ENCODE assay signal across 25 cellular contexts in genomic region chr20:34145280-34145819, GRCh38. TPM values are rescaled to one million over a fixed set of nuclear protein-coding genes. Genes with fewer than 3 reads are reported as not detected.
DNase-seq lines count a peak whose midpoint lies in the region; ATAC-seq, FAIRE-seq and TF ChIP-seq lines count a peak whose summit lies in the region.
"Had no signal": no experiment of that assay in that cellular context is flagged by ENCODE, and none has a peak within 500 bp of the region (broad histone marks: within the 10 kb centered on the region; RNA-seq: fewer than 3 reads in every experiment).

No MANE protein-coding gene starts in this region.

- no peak overlapping the region for H3K4me3 Mint-ChIP-seq in stimulated activated memory B cell treated with anti-CD40 and anti-IgM and Interleukin-4, amounts not matched to agents 10 μg/mL and 1 μg/mL and 100 μg/mL, for 72 hours
- H3K4me3 Mint-ChIP-seq: CD14-positive monocyte; CD4-positive, alpha-beta T cell; CD8-positive, alpha-beta memory T cell; GM23338; HFFc6 had no signal

- peak; percentile 11 for DNase-seq in GM12865 (ENCODE audit: low read depth)
- DNase-seq in GM12878 (ENCODE audit: low read depth, low spot score): peak; percentile 3
- DNase-seq in G401 (ENCODE audit: low spot score): no peak
- DNase-seq in NCI-H1092 (lab: John Stamatoyannopoulos, UW): no peak
- DNase-seq: 8988T; ACHN; AML-193; BE2C; CD4-positive, alpha-beta T cell; CD8-positive, alpha-beta memory T cell; DMS 273 treated with DMSO at 0.1 percent for 48 hours; DMS79; HFFc6 had no signal

- no peak overlapping the region for H3K9ac ChIP-seq in GM12878 (ENCODE audit: control insufficient read depth, insufficient read depth, low read length)
- H3K9ac ChIP-seq: BLaER1 treated with 17β-estradiol and CSF1 and Interleukin-3, amounts not matched to agents 10 nM and 100 nM had no signal

- TF ChIP-seq RAD21 in GM12878 (IDR thresholded peaks at IDR 0.05; ENCODE audit: insufficient read depth, low read depth, low read length): no peak

- no peaks in the 10 kb centered on the region for H3K9me3 Mint-ChIP-seq in stimulated activated memory B cell treated with anti-CD40 and anti-IgM and Interleukin-4, amounts not matched to agents 10 μg/mL and 1 μg/mL and 100 μg/mL, for 72 hours
- H3K9me3 Mint-ChIP-seq: CD14-positive monocyte; CD4-positive, alpha-beta T cell; CD8-positive, alpha-beta memory T cell; GM23338; HFFc6 had no signal

- H3K27me3 ChIP-seq in GM12878 (replicated peaks in 1 of 2; ENCODE audit: control insufficient read depth in 2 of 2, insufficient read depth in 2 of 2, low read length in 1 of 2): no peaks in the 10 kb centered on the region
- H3K27me3 ChIP-seq: BE2C; BLaER1 treated with 17β-estradiol and CSF1 and Interleukin-3, amounts not matched to agents 10 nM and 100 nM had no signal

- no peaks in the 10 kb centered on the region for H4K20me1 ChIP-seq in GM12878 (ENCODE audit: control insufficient read depth, insufficient read depth)
- H4K20me1 ChIP-seq: BLaER1 treated with 17β-estradiol and CSF1 and Interleukin-3, amounts not matched to agents 10 nM and 100 nM had no signal

- no peaks in the 10 kb centered on the region for H3K4me1 ChIP-seq in GM12878 (ENCODE audit: control insufficient read depth, insufficient read depth, low read length)
- H3K4me1 ChIP-seq: A549; BE2C; BLaER1 treated with 17β-estradiol and CSF1 and Interleukin-3, amounts not matched to agents 10 nM and 100 nM; HAP-1 had no signal

- no peaks in the 10 kb centered on the region for H3K79me2 ChIP-seq in GM12878 (ENCODE audit: control insufficient read depth, insufficient read depth, low read length)

- ATAC-seq in GM12878: peak; percentile 50; the same call in 2 of the 3 replicates
- ATAC-seq in stimulated activated memory B cell treated with anti-CD40 and anti-IgM and Interleukin-4, amounts not matched to agents 10 μg/mL and 1 μg/mL and 100 μg/mL, for 72 hours: peak; percentile 51
- ATAC-seq in HG03095 (IDR thresholded peaks at IDR 0.05; ENCODE audit: unreplicated experiment): no peak
- ATAC-seq: A549, GM23338 had no signal

- H3K27ac ChIP-seq in GM12878 (ENCODE audit: control insufficient read depth, insufficient read depth): no peak overlapping the region
- H3K27ac ChIP-seq: A549; BLaER1 treated with 17β-estradiol and CSF1 and Interleukin-3, amounts not matched to agents 10 nM and 100 nM had no signal

- POLR2A ChIA-PET in GM12878 (lab: Charles Lee): no interaction called here

- H3K4me3 ChIP-seq in GM12865 (ENCODE audit: low read depth, low read length) (no peak overlapping the region), GM12878 (no peak overlapping the region)
- H3K4me3 ChIP-seq: A549; BLaER1 treated with 17β-estradiol and CSF1 and Interleukin-3, amounts not matched to agents 10 nM and 100 nM; GM23338; HAP-1 had no signal

- TF ChIP-seq CTCF in GM12865 (IDR thresholded peaks at IDR 0.05; ENCODE audit: insufficient read depth, low read depth, low read length, missing control alignments) (no peak), GM12878 (IDR thresholded peaks at IDR 0.05 in 2 of 3, conservative IDR thresholded peaks at IDR 0.05 in 1 of 3; ENCODE audit: control insufficient read depth in 2 of 3, extremely low read depth in 1 of 3, insufficient read depth in 1 of 3, low read depth in 3 of 3, low read length in 3 of 3) (no peak)

- no peak for TF ChIP-seq POLR2A in GM12878 (IDR thresholded peaks at IDR 0.05; ENCODE audit: low read depth, low read length)

- RAD21 ChIA-PET in GM12878 (lab: Charles Lee; ENCODE audit: unreplicated experiment): no interaction called here

- intact Hi-C loops in GM12878 (cut with micrococcal nuclease; ENCODE audit: unreplicated experiment): no loop called here

- H3K4me2 ChIP-seq in GM12878 (ENCODE audit: control insufficient read depth, insufficient read depth): no peak overlapping the region
- H3K4me2 ChIP-seq: A549; BLaER1 treated with 17β-estradiol and CSF1 and Interleukin-3, amounts not matched to agents 10 nM and 100 nM; GM23338 had no signal

- H2AFZ ChIP-seq in GM12878 (ENCODE audit: control insufficient read depth, low read depth, low read length): no peak overlapping the region
- H2AFZ ChIP-seq: GM23338 had no signal

- H3K27me3 Mint-ChIP-seq in stimulated activated memory B cell treated with anti-CD40 and anti-IgM and Interleukin-4, amounts not matched to agents 10 μg/mL and 1 μg/mL and 100 μg/mL, for 72 hours: peaks cover 19% of the 10 kb centered on the region
- H3K27me3 Mint-ChIP-seq: CD4-positive, alpha-beta T cell had no signal

- CTCF ChIA-PET in GM12878 (lab: Yijun Ruan, JAX): no interaction called here

- no peaks in the 10 kb centered on the region for H3K36me3 Mint-ChIP-seq in stimulated activated memory B cell treated with anti-CD40 and anti-IgM and Interleukin-4, amounts not matched to agents 10 μg/mL and 1 μg/mL and 100 μg/mL, for 72 hours
- H3K36me3 Mint-ChIP-seq: CD14-positive monocyte; CD8-positive, alpha-beta memory T cell had no signal

- no peak for TF ChIP-seq EP300 in GM12878 (IDR thresholded peaks at IDR 0.05; ENCODE audit: borderline replicate concordance in 1 of 2, control insufficient read depth in 1 of 2, low read depth in 2 of 2, low read length in 2 of 2)

- in situ Hi-C loops in GM12878 (cut with MboI) (no loop called here), G401 (cut with HindIII; ENCODE audit: low sequenced_read_pairs) (no loop called here)

- H3K36me3 ChIP-seq in GM12878 (ENCODE audit: control insufficient read depth in 2 of 2, insufficient read depth in 2 of 2, low read length in 1 of 2): no peaks in the 10 kb centered on the region
- H3K36me3 ChIP-seq: BE2C; BLaER1 treated with 17β-estradiol and CSF1 and Interleukin-3, amounts not matched to agents 10 nM and 100 nM; HAP-1 had no signal

- SMC1A ChIA-PET in GM12878 (lab: Charles Lee; ENCODE audit: uncharacterized antibody, unreplicated experiment): no interaction called here

- no peak overlapping the region for H3K27ac Mint-ChIP-seq in stimulated activated memory B cell treated with anti-CD40 and anti-IgM and Interleukin-4, amounts not matched to agents 10 μg/mL and 1 μg/mL and 100 μg/mL, for 72 hours
- H3K27ac Mint-ChIP-seq: CD14-positive monocyte; CD4-positive, alpha-beta T cell; CD8-positive, alpha-beta memory T cell; GM23338; HFFc6 had no signal

- no peaks in the 10 kb centered on the region for H3K9me3 ChIP-seq in GM12878 (replicated peaks; ENCODE audit: control insufficient read depth, insufficient read depth, low read length)
- H3K9me3 ChIP-seq: A549; BE2C; BLaER1 treated with 17β-estradiol and CSF1 and Interleukin-3, amounts not matched to agents 10 nM and 100 nM; HAP-1 had no signal

- H3K4me1 Mint-ChIP-seq in stimulated activated memory B cell treated with anti-CD40 and anti-IgM and Interleukin-4, amounts not matched to agents 10 μg/mL and 1 μg/mL and 100 μg/mL, for 72 hours: peaks cover 11% of the 10 kb centered on the region
- H3K4me1 Mint-ChIP-seq: CD8-positive, alpha-beta memory T cell; GM23338 had no signal

- 50% methylated on average over 2 of the region's 2 CpGs for WGBS in GM12878 (ENCODE audit: insufficient coverage, insufficient replicate concordance, low lambda C conversion rate, missing lambda C conversion rate)

- no TSS peak for BruUV-seq in GM12878 (replicated peaks; lab: Mats Ljungman, UMichigan)

- FAIRE-seq in GM12878 (lab: Jason Lieb, UNC): no peak
- FAIRE-seq: A549, D721Med, G401.6, GM12891, GM18507, H54 had no signal

TF ChIP-seq in GM12878, 131 proteins besides CTCF, POLR2A, EP300 and RAD21 (continues in another document):
- TF ChIP-seq ZBTB11 (CRISPR knock-in tag; IDR thresholded peaks at IDR 0.05) (no peak), TBL1XR1 (IDR thresholded peaks at IDR 0.05; ENCODE audit: low read depth, low read length) (no peak), MEF2B (IDR thresholded peaks at IDR 0.05; ENCODE audit: partially characterized antibody, poor library complexity, severe bottlenecking) (peak; percentile 26)

RNA-seq across cellular contexts. Expression of gene EIF2S2, which starts 33.3 kb away (rescaled TPM):
- 19.3 and 19.8 TPM in 2 replicates for total RNA-seq in GM12878 (2013; cell fraction: nucleolus; rRNA removed)
- total RNA-seq in GM12878 (2014; rRNA removed) (78.6 and 96.7 TPM in 2 replicates), GM12878 (2014; rRNA removed; fragmentation: Illumina TruSeq; extraction: Trizol) (144 and 153 TPM in 2 replicates), GM12878 (2021) (80.2 and 84.1 TPM in 2 replicates)
- polyA plus RNA-seq in GM12878 (2011; ENCODE audit: low read depth): 79.9 TPM
- polyA plus RNA-seq in GM12878 (2011; rRNA removed) (88.7 and 134 TPM in 2 replicates), GM12878 (2014; fragmentation: Illumina TruSeq; extraction: Trizol) (153 and 161 TPM in 2 replicates), GM12878 (2014; fragmentation: Nextera tagmentation; extraction: Ambion mirVana) (100 to 1,000 TPM in 1 of 2 experiments, 10 to 100 TPM in 1; 60.2 to 103 TPM), GM12878 (2014; rRNA removed) (76.0 and 84.6 TPM in 2 replicates), GM12878 (2016; fragmentation: Nextera tagmentation; extraction: Ambion mirVana) (10 to 100 TPM; 78.1 to 79.0 TPM)
- polyA plus RNA-seq in GM12878 (2011; cell fraction: cytosol; rRNA removed): 40.4 and 43.0 TPM in 2 replicates
- 27.3 and 28.2 TPM in 2 replicates for polyA plus RNA-seq in GM12878 (2011; cell fraction: nucleus; rRNA removed)
- 89.2 and 98.1 TPM in 2 replicates for polyA plus RNA-seq in GM12878 (2012)
- polyA minus RNA-seq in GM12878 (2011; rRNA and poly(A)+ RNA removed): 25.0 and 32.9 TPM in 2 replicates
- polyA minus RNA-seq in GM12878 (2011; cell fraction: cytosol; rRNA and poly(A)+ RNA removed): 15.5 and 17.9 TPM in 2 replicates
- 8.2 and 12.4 TPM in 2 replicates for polyA minus RNA-seq in GM12878 (2011; cell fraction: nucleus; rRNA and poly(A)+ RNA removed)
- 158 and 221 TPM in 2 replicates for total RNA-seq in G401 (2014; rRNA removed; shearing (Covaris generic))

Comparison
In these comparisons a context has a peak if more than half of its experiments do, and no peak if none do; other contexts are left out.
1. DNase-seq: peak in GM12865 (single experiment) and GM12878 (single experiment); none in G401 (single experiment) and NCI-H1092 (single experiment).